1 cellular context compared by ENCODE assay signal in genomic region chr10:43099339-43099738, GRCh38. TPM values are rescaled to one million over a fixed set of nuclear protein-coding genes. Genes with fewer than 3 reads are reported as not detected.
"Had no signal": no experiment of that assay in that cellular context is flagged by ENCODE, and none has a peak within 500 bp of the region (broad histone marks: within the 10 kb centered on the region; RNA-seq: fewer than 3 reads in every experiment).

No MANE protein-coding gene starts in this region.

RNA-seq across cellular contexts. Expression of gene RET, which starts 22.5 kb away (rescaled TPM):
- total RNA-seq: GM12878 had no signal
- polyA plus RNA-seq: GM12878 had no signal
